ENCODE assay signal across 9 cellular contexts in the genomic region with DNA sequence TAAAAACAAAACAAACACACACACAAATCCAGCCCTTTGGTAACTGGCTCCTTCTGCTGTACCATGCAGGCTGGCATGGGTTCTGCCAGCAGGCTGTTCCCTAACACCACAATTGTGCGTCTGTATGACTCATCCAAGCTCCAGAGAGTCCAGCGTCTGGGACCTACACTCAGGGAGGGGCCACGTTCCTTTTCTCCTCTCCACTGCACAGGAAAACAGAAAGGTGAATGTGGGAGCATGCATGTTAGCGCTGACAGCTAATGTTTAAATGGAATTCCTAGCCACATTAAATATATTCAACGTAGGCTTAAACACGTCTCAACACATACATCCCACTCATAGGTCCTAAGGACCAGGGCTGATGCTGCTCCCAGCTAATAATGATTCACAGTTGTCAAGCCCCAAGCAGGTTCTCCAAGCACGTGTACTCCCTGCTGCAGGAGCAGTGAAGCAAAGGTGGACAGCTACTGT. TPM values are rescaled to one million over a fixed set of nuclear protein-coding genes. Genes with fewer than 3 reads are reported as not detected.
DNase-seq lines count a peak whose midpoint lies in the region; ATAC-seq lines count a peak whose summit lies in the region.
"Had no signal": no experiment of that assay in that cellular context is flagged by ENCODE, and none has a peak within 500 bp of the region (broad histone marks: within the 10 kb centered on the region; RNA-seq: fewer than 3 reads in every experiment).

No MANE protein-coding gene starts in this region.

- DNase-seq in ACHN (peak; percentile 78), HPDE6-E6E7 (ENCODE audit: extremely low spot score) (peak; percentile 100), amniotic stem cell (lab: John Stamatoyannopoulos, UW) (peak; percentile 77), left ventricle myocardium superior (peak; percentile 79)
- DNase-seq: activated naive CD8-positive, alpha-beta T cell treated with anti-CD3 and anti-CD28 coated beads, Interleukin-2, amount 10 ng/mL, durations not matched to agents 7 days and 5 days had no signal

- H3K36me3 Mint-ChIP-seq in stimulated activated memory B cell treated with anti-CD40 and anti-IgM and Interleukin-4, amounts not matched to agents 10 μg/mL and 1 μg/mL and 100 μg/mL, for 72 hours, result peaks cover 44% of the 10 kb centered on the region

- peaks cover 22% of the 10 kb centered on the region for H3K4me1 Mint-ChIP-seq in stimulated activated memory B cell treated with anti-CD40 and anti-IgM and Interleukin-4, amounts not matched to agents 10 μg/mL and 1 μg/mL and 100 μg/mL, for 72 hours

- H3K4me3 Mint-ChIP-seq in stimulated activated memory B cell treated with anti-CD40 and anti-IgM and Interleukin-4, amounts not matched to agents 10 μg/mL and 1 μg/mL and 100 μg/mL, for 72 hours, result no peak overlapping the region
- H3K4me3 Mint-ChIP-seq: activated naive CD8-positive, alpha-beta T cell treated with anti-CD3 and anti-CD28 coated beads, Interleukin-2, amount 10 ng/mL, durations not matched to agents 7 days and 5 days had no signal

- no peaks in the 10 kb centered on the region for H3K27me3 Mint-ChIP-seq in stimulated activated memory B cell treated with anti-CD40 and anti-IgM and Interleukin-4, amounts not matched to agents 10 μg/mL and 1 μg/mL and 100 μg/mL, for 72 hours
- H3K27me3 Mint-ChIP-seq: activated naive CD8-positive, alpha-beta T cell treated with anti-CD3 and anti-CD28 coated beads, Interleukin-2, amount 10 ng/mL, durations not matched to agents 7 days and 5 days had no signal

- H3K27ac Mint-ChIP-seq in stimulated activated memory B cell treated with anti-CD40 and anti-IgM and Interleukin-4, amounts not matched to agents 10 μg/mL and 1 μg/mL and 100 μg/mL, for 72 hours, result peak overlapping the region; percentile 59
- H3K27ac Mint-ChIP-seq: activated naive CD8-positive, alpha-beta T cell treated with anti-CD3 and anti-CD28 coated beads, Interleukin-2, amount 10 ng/mL, durations not matched to agents 7 days and 5 days had no signal

- intact Hi-C loops in left ventricle myocardium superior (cut with micrococcal nuclease), result no loop called here

- ATAC-seq in left ventricle myocardium superior (peak; percentile 87), HG03442 (IDR thresholded peaks at IDR 0.05; ENCODE audit: unreplicated experiment) (no peak), GM21381 (IDR thresholded peaks at IDR 0.05; ENCODE audit: unreplicated experiment) (no peak), HG03439 (IDR thresholded peaks at IDR 0.05; ENCODE audit: unreplicated experiment) (no peak)
- ATAC-seq in stimulated activated memory B cell treated with anti-CD40 and anti-IgM and Interleukin-4, amounts not matched to agents 10 μg/mL and 1 μg/mL and 100 μg/mL, for 72 hours, result no peak

- H3K9me3 Mint-ChIP-seq in stimulated activated memory B cell treated with anti-CD40 and anti-IgM and Interleukin-4, amounts not matched to agents 10 μg/mL and 1 μg/mL and 100 μg/mL, for 72 hours, result peaks cover 5% of the 10 kb centered on the region
- H3K9me3 Mint-ChIP-seq: activated naive CD8-positive, alpha-beta T cell treated with anti-CD3 and anti-CD28 coated beads, Interleukin-2, amount 10 ng/mL, durations not matched to agents 7 days and 5 days had no signal

- in situ Hi-C loops in ACHN (cut with HindIII; ENCODE audit: low pct_ligation_motif_present, low pct_unique_long_range_greater_than_20kb, low sequenced_read_pairs), result no loop called here

RNA-seq across cellular contexts. Expression of a gene that starts 20.7 kb away (rescaled TPM):
- total RNA-seq in left ventricle myocardium superior, result 137 TPM
